Comparison of ENCODE assay signal across 22 cellular contexts in the genomic region with DNA sequence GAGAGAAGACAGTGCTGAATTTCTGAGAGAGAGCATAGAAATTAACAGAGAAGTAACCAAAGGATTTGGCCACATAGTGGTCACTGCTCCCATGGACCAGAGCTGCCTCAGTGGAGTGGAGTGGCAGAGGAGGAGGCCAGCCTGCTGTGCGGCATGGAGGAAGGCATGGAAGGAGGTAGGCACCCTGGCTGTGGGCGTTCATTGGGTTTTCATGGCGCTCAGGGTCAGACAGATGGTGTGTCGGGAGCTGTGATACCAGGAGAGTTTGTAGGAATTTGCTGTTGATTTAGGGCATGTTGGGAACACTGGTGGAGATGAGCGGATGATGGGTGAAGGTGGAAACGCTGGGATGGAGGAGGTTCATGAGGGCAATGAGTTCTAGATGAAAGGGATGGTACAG.
"Had no signal": no experiment of that assay in that cellular context is flagged by ENCODE, and none has a peak within 500 bp of the region (broad histone marks: within the 10 kb centered on the region; RNA-seq: fewer than 3 reads in every experiment).

No MANE protein-coding gene starts in this region.

- H3K27me3 ChIP-seq: esophagus muscularis mucosa, foreskin keratinocyte, gastroesophageal sphincter, heart left ventricle, hepatocyte, left lung had no signal

- ATAC-seq: foreskin keratinocyte, gastroesophageal sphincter, heart left ventricle, left cardiac atrium, left lung, left ventricle myocardium superior, lower lobe of right lung had no signal

- H3K4me3 Mint-ChIP-seq: immature natural killer cell had no signal

- H3K27ac ChIP-seq: coronary artery, dorsolateral prefrontal cortex, esophagus muscularis mucosa, foreskin keratinocyte, gastroesophageal sphincter, heart left ventricle, hepatocyte, left lung, lower lobe of right lung had no signal

- FAIRE-seq: colon, endothelial cell of umbilical vein, frontal cortex, keratinocyte had no signal

- H3K4me3 ChIP-seq: coronary artery, dorsolateral prefrontal cortex, esophagus muscularis mucosa, gastroesophageal sphincter, heart left ventricle, hepatocyte, left lung, lower lobe of right lung had no signal

- H2AFZ ChIP-seq: hepatocyte had no signal

- H3K4me1 ChIP-seq: foreskin keratinocyte, gastroesophageal sphincter, heart left ventricle, lower lobe of right lung had no signal

- H3K9me3 ChIP-seq: esophagus muscularis mucosa, gastroesophageal sphincter, heart left ventricle, left lung, lower lobe of right lung had no signal

- H3K4me2 ChIP-seq: hepatocyte had no signal

- DNase-seq: dermis blood vessel endothelial cell; dorsolateral prefrontal cortex; effector CD4-positive, alpha-beta T cell; effector memory CD4-positive, alpha-beta T cell; foreskin keratinocyte; heart left ventricle; hypothalamus; immature natural killer cell; left cardiac atrium; left lung; left ventricle myocardium superior; lower lobe of right lung; mesendoderm; midbrain had no signal
